ENCODE assay signal across 8 cellular contexts in the genomic region with DNA sequence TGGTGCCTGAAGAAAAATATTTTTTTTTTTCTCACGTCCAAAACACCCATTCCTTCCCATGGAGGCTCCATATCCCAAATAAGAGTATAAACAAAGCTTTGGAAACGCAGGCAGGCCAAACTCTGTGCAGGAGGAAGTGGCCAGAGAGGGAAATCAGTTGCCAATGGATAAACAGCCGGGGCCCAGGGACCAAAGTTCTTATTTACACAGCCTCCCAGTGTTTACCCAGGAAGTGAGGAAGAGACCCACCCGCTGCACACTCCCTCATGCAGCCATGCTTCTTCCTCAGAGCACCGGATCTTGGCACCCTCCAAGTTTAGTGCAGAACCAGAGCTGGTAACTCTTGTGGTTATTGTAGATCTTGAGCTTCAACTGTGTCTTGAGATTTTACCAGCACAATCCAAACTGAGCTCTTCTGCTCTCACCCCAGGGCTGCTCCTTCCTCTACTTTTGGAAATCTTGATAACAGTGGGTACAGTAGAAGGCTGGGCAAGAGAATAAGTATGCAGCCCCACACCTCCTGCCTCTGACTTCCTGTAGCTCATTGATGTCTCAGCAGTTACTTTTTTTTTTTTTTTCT. TPM values are rescaled to one million over a fixed set of nuclear protein-coding genes. Genes with fewer than 3 reads are reported as not detected.
DNase-seq lines count a peak whose midpoint lies in the region; ATAC-seq, FAIRE-seq and TF ChIP-seq lines count a peak whose summit lies in the region.
"Had no signal": no experiment of that assay in that cellular context is flagged by ENCODE, and none has a peak within 500 bp of the region (broad histone marks: within the 10 kb centered on the region; RNA-seq: fewer than 3 reads in every experiment).

No MANE protein-coding gene starts in this region.

- H3K4me1 ChIP-seq in PC-3 (ENCODE audit: insufficient read depth, low read length) (peaks cover 23% of the 10 kb centered on the region), GM12878 (ENCODE audit: control insufficient read depth, insufficient read depth, low read length) (peaks cover 54% of the 10 kb centered on the region)

- SMC1A ChIA-PET in GM12878 (lab: Charles Lee; ENCODE audit: uncharacterized antibody, unreplicated experiment) = interaction anchor here (0.6 to 9.7 kb wide), 12 partner anchors 11 to 105 kb away, joined by 3 to 124 read pairs (median 6); a partner anchor contains a TSS

- in situ Hi-C loops in GM12878 (cut with MboI) = no loop called here

- H3K9ac ChIP-seq in PC-3 (ENCODE audit: low read length) (peak overlapping the region; percentile 62), GM12878 (ENCODE audit: control insufficient read depth, insufficient read depth, low read length) (no peak overlapping the region; the same call in 1 of the 2 replicates)

- H3K27me3 ChIP-seq in PC-3 (ENCODE audit: low read length) (no peaks in the 10 kb centered on the region), GM12878 (replicated peaks in 1 of 2; ENCODE audit: control insufficient read depth in 2 of 2, insufficient read depth in 2 of 2, low read length in 1 of 2) (no peaks in the 10 kb centered on the region)

- no peaks in the 10 kb centered on the region for H3K27me3 Mint-ChIP-seq in osteocyte (ENCODE audit: unreplicated experiment)

- peak overlapping the region; percentile 36 for H3K4me3 ChIP-seq in PC-3 (ENCODE audit: low read length)
- H3K4me3 ChIP-seq in GM12878 = no peak overlapping the region

- WGBS in GM12878 (ENCODE audit: insufficient coverage, insufficient replicate concordance, low lambda C conversion rate, missing lambda C conversion rate) = 22% methylated on average over 5 of the region's 5 CpGs

- H2AFZ ChIP-seq in PC-3 (ENCODE audit: low read length) (peak overlapping the region; percentile 54), GM12878 (ENCODE audit: control insufficient read depth, low read depth, low read length) (peak overlapping the region; percentile 47; the same call in 1 of the 2 replicates)

- H3K27ac Mint-ChIP-seq in osteocyte (ENCODE audit: unreplicated experiment) = peak overlapping the region; percentile 58

- no peak for FAIRE-seq in GM12878 (lab: Jason Lieb, UNC)
- FAIRE-seq: kidney had no signal

- no peak overlapping the region for H3K4me3 Mint-ChIP-seq in osteocyte (ENCODE audit: unreplicated experiment)

- H3K9me2 ChIP-seq in PC-3 (replicated peaks; ENCODE audit: low read length) = no peaks in the 10 kb centered on the region

- BruUV-seq in PC-3 (replicated peaks; lab: Mats Ljungman, UMichigan) (no TSS peak), GM12878 (replicated peaks; lab: Mats Ljungman, UMichigan) (no TSS peak)

- DNase-seq in ELR (ENCODE audit: low read depth) (peak; percentile 33), PC-3 (peak; percentile 90), GM12878 (ENCODE audit: low read depth, low spot score) (no peak), osteocyte (ENCODE audit: extremely low spot score, unreplicated experiment) (no peak), NCI-H2171 treated with DMSO at 0.1 percent for 48 hours (lab: John Stamatoyannopoulos, UW) (no peak), DMS79 treated with DMSO at 0.1 percent for 48 hours (lab: John Stamatoyannopoulos, UW) (no peak)
- DNase-seq: kidney had no signal

- TF ChIP-seq RAD21 in GM12878 (IDR thresholded peaks at IDR 0.05; ENCODE audit: insufficient read depth, low read depth, low read length) = no peak

- H3F3A ChIP-seq in PC-3 (ENCODE audit: low read length, unreplicated experiment) = peaks cover 7% of the 10 kb centered on the region

- H3K36me3 Mint-ChIP-seq in osteocyte (ENCODE audit: unreplicated experiment) = peaks cover 6% of the 10 kb centered on the region

- H3K27ac ChIP-seq in PC-3 (ENCODE audit: low read length) (peak overlapping the region; percentile 91), GM12878 (ENCODE audit: control insufficient read depth, insufficient read depth) (peak overlapping the region; percentile 69)

- TF ChIP-seq POLR2A in GM12878 (IDR thresholded peaks at IDR 0.05; ENCODE audit: low read depth, low read length) = no peak

- no peaks in the 10 kb centered on the region for H3K9me3 ChIP-seq in PC-3 (ENCODE audit: low read length)
- H3K9me3 ChIP-seq in GM12878 (replicated peaks; ENCODE audit: control insufficient read depth, insufficient read depth, low read length) = no peaks in the 10 kb centered on the region

- TF ChIP-seq EP300 in GM12878 (IDR thresholded peaks at IDR 0.05; ENCODE audit: borderline replicate concordance in 1 of 2, control insufficient read depth in 1 of 2, low read depth in 2 of 2, low read length in 2 of 2) = no peak

- H3K36me3 ChIP-seq in PC-3 (ENCODE audit: low read depth, low read length) (peaks cover 29% of the 10 kb centered on the region), GM12878 (ENCODE audit: control insufficient read depth in 2 of 2, insufficient read depth in 2 of 2, low read length in 1 of 2) (peaks cover 14 to 51% of the 10 kb centered on the region in 2 experiments)

- H3K4me2 ChIP-seq in PC-3 (ENCODE audit: low read length) (peak overlapping the region; percentile 68), GM12878 (ENCODE audit: control insufficient read depth, insufficient read depth) (peak overlapping the region; percentile 28)

- intact Hi-C loops in PC-3 (cut with micrococcal nuclease) = loop anchor here (5.0 kb wide), 1 partner anchor 105 kb away; no protein-coding TSS in a partner anchor
- intact Hi-C loops in GM12878 (cut with micrococcal nuclease; ENCODE audit: unreplicated experiment) = no loop called here

- POLR2A ChIA-PET in PC-3 (lab: Charles Lee; ENCODE audit: unreplicated experiment) = interaction anchor here (0.5 to 1.1 kb wide), 7 partner anchors 14 to 505 kb away, joined by 3 to 12 read pairs (median 4); a partner anchor contains a TSS
- POLR2A ChIA-PET in GM12878 (lab: Charles Lee) = interaction anchor here (0.6 to 2.3 kb wide), 13 partner anchors 9 to 100 kb away, joined by 3 to 10 read pairs (median 4); a partner anchor contains a TSS

- CTCF ChIA-PET in PC-3 (lab: Charles Lee) = interaction anchor here (0.6 to 1.5 kb wide), 6 partner anchors 12 to 106 kb away, joined by 3 to 9 read pairs (median 7); a partner anchor contains a TSS
- CTCF ChIA-PET in GM12878 (lab: Yijun Ruan, JAX) = interaction anchor here (0.7 to 4.0 kb wide), 9 partner anchors 9 to 210 kb away, joined by 3 to 19 read pairs (median 6); a partner anchor contains a TSS

- RAD21 ChIA-PET in GM12878 (lab: Charles Lee; ENCODE audit: unreplicated experiment) = interaction anchor here (1.0 to 2.5 kb wide), 8 partner anchors 12 to 106 kb away, joined by 3 to 15 read pairs (median 6); a partner anchor contains a TSS

- ATAC-seq in PC-3 (peak; percentile 95), GM12878 (peak; percentile 9; the same call in 1 of the 3 replicates), GM19351 (IDR thresholded peaks at IDR 0.05; ENCODE audit: unreplicated experiment) (no peak)

- H4K20me1 ChIP-seq in PC-3 (ENCODE audit: low read length) (no peaks in the 10 kb centered on the region), GM12878 (ENCODE audit: control insufficient read depth, insufficient read depth) (no peaks in the 10 kb centered on the region)

- no peaks in the 10 kb centered on the region for H3K9me3 Mint-ChIP-seq in osteocyte (ENCODE audit: unreplicated experiment)

- peaks cover 17% of the 10 kb centered on the region; the same call in 1 of the 2 replicates for H3K79me2 ChIP-seq in PC-3 (ENCODE audit: low read length)
- peaks cover 24% of the 10 kb centered on the region for H3K79me2 ChIP-seq in GM12878 (ENCODE audit: control insufficient read depth, insufficient read depth, low read length)

- peaks cover 13% of the 10 kb centered on the region for H3K4me1 Mint-ChIP-seq in osteocyte (ENCODE audit: unreplicated experiment)

- TF ChIP-seq CTCF in PC-3 (conservative IDR thresholded peaks at IDR 0.05; ENCODE audit: low read depth, low read length) = no peak
- TF ChIP-seq CTCF in GM12878 (IDR thresholded peaks at IDR 0.05 in 2 of 3, conservative IDR thresholded peaks at IDR 0.05 in 1 of 3; ENCODE audit: control insufficient read depth in 2 of 3, extremely low read depth in 1 of 3, insufficient read depth in 1 of 3, low read depth in 3 of 3, low read length in 3 of 3) = no peak
- no peak for TF ChIP-seq CTCF in osteocyte (IDR thresholded peaks at IDR 0.05)

RNA-seq across cellular contexts. Expression of a gene that starts 14.2 kb away (rescaled TPM):
- total RNA-seq in PC-3 (2014; rRNA removed) (159 and 176 TPM in 2 replicates), GM12878 (2014; rRNA removed) (106 TPM in 2 replicates), GM12878 (2014; rRNA removed; fragmentation: Illumina TruSeq; extraction: Trizol) (71.4 and 80.8 TPM in 2 replicates), GM12878 (2021) (180 and 191 TPM in 2 replicates), osteocyte (169 TPM in 2 replicates)
- 37.8 and 40.5 TPM in 2 replicates for total RNA-seq in GM12878 (2013; cell fraction: nucleolus; rRNA removed)
- polyA plus RNA-seq in GM12878 (2011; ENCODE audit: low read depth) = 85.9 TPM
- polyA plus RNA-seq in GM12878 (2011; rRNA removed) (106 and 147 TPM in 2 replicates), GM12878 (2014; fragmentation: Illumina TruSeq; extraction: Trizol) (189 and 225 TPM in 2 replicates), GM12878 (2014; fragmentation: Nextera tagmentation; extraction: Ambion mirVana) (10 to 100 TPM; 14.5 to 32.6 TPM), GM12878 (2014; rRNA removed) (200 and 211 TPM in 2 replicates), GM12878 (2016; fragmentation: Nextera tagmentation; extraction: Ambion mirVana) (100 to 1,000 TPM; 169 to 194 TPM)
- 195 and 246 TPM in 2 replicates for polyA plus RNA-seq in GM12878 (2011; cell fraction: cytosol; rRNA removed)
- polyA plus RNA-seq in GM12878 (2011; cell fraction: nucleus; rRNA removed) = 53.2 and 58.0 TPM in 2 replicates
- 125 and 138 TPM in 2 replicates for polyA plus RNA-seq in GM12878 (2012)
- 88.5 and 105 TPM in 2 replicates for polyA minus RNA-seq in GM12878 (2011; rRNA and poly(A)+ RNA removed)
- polyA minus RNA-seq in GM12878 (2011; cell fraction: cytosol; rRNA and poly(A)+ RNA removed) = 30.7 and 31.0 TPM in 2 replicates
- polyA minus RNA-seq in GM12878 (2011; cell fraction: nucleus; rRNA and poly(A)+ RNA removed) = 29.0 and 35.5 TPM in 2 replicates

RNA-seq across cellular contexts. Expression of a gene that starts 29.9 kb away (rescaled TPM):
- 182 and 184 TPM in 2 replicates for total RNA-seq in PC-3 (2014; rRNA removed)
- 223 and 249 TPM in 2 replicates for total RNA-seq in GM12878 (2013; cell fraction: nucleolus; rRNA removed)
- total RNA-seq in GM12878 (2014; rRNA removed) = 154 and 164 TPM in 2 replicates
- 145 and 147 TPM in 2 replicates for total RNA-seq in GM12878 (2014; rRNA removed; fragmentation: Illumina TruSeq; extraction: Trizol)
- total RNA-seq in GM12878 (2021) = 153 and 154 TPM in 2 replicates
- 251 TPM for polyA plus RNA-seq in GM12878 (2011; ENCODE audit: low read depth)
- 285 and 331 TPM in 2 replicates for polyA plus RNA-seq in GM12878 (2011; rRNA removed)
- polyA plus RNA-seq in GM12878 (2011; cell fraction: cytosol; rRNA removed) = 262 and 280 TPM in 2 replicates
- polyA plus RNA-seq in GM12878 (2011; cell fraction: nucleus; rRNA removed) = 560 and 603 TPM in 2 replicates
- 155 and 221 TPM in 2 replicates for polyA plus RNA-seq in GM12878 (2012)
- polyA plus RNA-seq in GM12878 (2014; fragmentation: Illumina TruSeq; extraction: Trizol) = 189 and 199 TPM in 2 replicates
- 100 to 1,000 TPM; 150 to 151 TPM for polyA plus RNA-seq in GM12878 (2014; fragmentation: Nextera tagmentation; extraction: Ambion mirVana)
- polyA plus RNA-seq in GM12878 (2014; rRNA removed) = 170 and 182 TPM in 2 replicates
- polyA plus RNA-seq in GM12878 (2016; fragmentation: Nextera tagmentation; extraction: Ambion mirVana) = 100 to 1,000 TPM; 196 to 206 TPM
- 318 and 386 TPM in 2 replicates for polyA minus RNA-seq in GM12878 (2011; rRNA and poly(A)+ RNA removed)
- polyA minus RNA-seq in GM12878 (2011; cell fraction: cytosol; rRNA and poly(A)+ RNA removed) = 63.9 and 75.7 TPM in 2 replicates
- 138 and 194 TPM in 2 replicates for polyA minus RNA-seq in GM12878 (2011; cell fraction: nucleus; rRNA and poly(A)+ RNA removed)
- total RNA-seq in osteocyte = 77.5 and 79.2 TPM in 2 replicates

RNA-seq across cellular contexts. Expression of a gene that starts 40.5 kb away (rescaled TPM):
- total RNA-seq in PC-3 (2014; rRNA removed) (3.0 and 3.7 TPM in 2 replicates), GM12878 (2014; rRNA removed) (1.4 and 2.1 TPM in 2 replicates), GM12878 (2014; rRNA removed; fragmentation: Illumina TruSeq; extraction: Trizol) (1.2 and 1.3 TPM in 2 replicates), GM12878 (2021) (3.1 and 5.1 TPM in 2 replicates), osteocyte (8.5 and 8.8 TPM in 2 replicates)
- total RNA-seq in GM12878 (2013; cell fraction: nucleolus; rRNA removed) = 18.1 and 20.0 TPM in 2 replicates
- 2.6 TPM for polyA plus RNA-seq in GM12878 (2011; ENCODE audit: low read depth)
- polyA plus RNA-seq in GM12878 (2011; rRNA removed) (4.0 and 5.3 TPM in 2 replicates), GM12878 (2014; fragmentation: Illumina TruSeq; extraction: Trizol) (2.6 and 2.9 TPM in 2 replicates), GM12878 (2014; fragmentation: Nextera tagmentation; extraction: Ambion mirVana) (under 1 TPM in 1 of 2 experiments, not detected in 1; 0.02 TPM), GM12878 (2014; rRNA removed) (4.5 and 5.3 TPM in 2 replicates), GM12878 (2016; fragmentation: Nextera tagmentation; extraction: Ambion mirVana) (1 to 10 TPM in 1 of 2 experiments, under 1 TPM in 1; 0.25 to 1.2 TPM)
- 3.2 and 4.8 TPM in 2 replicates for polyA plus RNA-seq in GM12878 (2011; cell fraction: cytosol; rRNA removed)
- polyA plus RNA-seq in GM12878 (2011; cell fraction: nucleus; rRNA removed) = 34.5 and 36.3 TPM in 2 replicates
- polyA plus RNA-seq in GM12878 (2012) = 5.5 and 10.1 TPM in 2 replicates
- 2.3 and 3.1 TPM in 2 replicates for polyA minus RNA-seq in GM12878 (2011; rRNA and poly(A)+ RNA removed)
- 0.67 and 1.7 TPM in 2 replicates for polyA minus RNA-seq in GM12878 (2011; cell fraction: cytosol; rRNA and poly(A)+ RNA removed)
- 3.0 and 8.3 TPM in 2 replicates for polyA minus RNA-seq in GM12878 (2011; cell fraction: nucleus; rRNA and poly(A)+ RNA removed)

RNA-seq across cellular contexts. Expression of a gene that starts 40.5 kb away (rescaled TPM):
- total RNA-seq in PC-3 (2014; rRNA removed) = not detected in 2 replicates
- 9.4 and 11.8 TPM in 2 replicates for total RNA-seq in GM12878 (2013; cell fraction: nucleolus; rRNA removed)
- total RNA-seq in GM12878 (2014; rRNA removed) = 0.56 and 0.98 TPM in 2 replicates
- 0.63 and 1.6 TPM in 2 replicates for total RNA-seq in GM12878 (2014; rRNA removed; fragmentation: Illumina TruSeq; extraction: Trizol)
- 0.82 and 1.2 TPM in 2 replicates for total RNA-seq in GM12878 (2021)
- polyA plus RNA-seq in GM12878 (2011; ENCODE audit: low read depth) = 1.00 TPM
- 0.67 and 1.2 TPM in 2 replicates for polyA plus RNA-seq in GM12878 (2011; rRNA removed)
- polyA plus RNA-seq in GM12878 (2011; cell fraction: cytosol; rRNA removed) = 0.62 and 0.78 TPM in 2 replicates
- 1.2 and 2.2 TPM in 2 replicates for polyA plus RNA-seq in GM12878 (2011; cell fraction: nucleus; rRNA removed)
- polyA plus RNA-seq in GM12878 (2012) = 1.3 and 3.3 TPM in 2 replicates
- polyA plus RNA-seq in GM12878 (2014; fragmentation: Illumina TruSeq; extraction: Trizol) = 0.48 and 0.92 TPM in 2 replicates
- under 1 TPM; 0.42 to 0.77 TPM for polyA plus RNA-seq in GM12878 (2014; fragmentation: Nextera tagmentation; extraction: Ambion mirVana)
- 0.51 and 1.2 TPM in 2 replicates for polyA plus RNA-seq in GM12878 (2014; rRNA removed)
- polyA plus RNA-seq in GM12878 (2016; fragmentation: Nextera tagmentation; extraction: Ambion mirVana) = under 1 TPM; 0.58 to 0.82 TPM
- 0.46 and 0.51 TPM in 2 replicates for polyA minus RNA-seq in GM12878 (2011; rRNA and poly(A)+ RNA removed)
- not detected in 2 replicates for polyA minus RNA-seq in GM12878 (2011; cell fraction: cytosol; rRNA and poly(A)+ RNA removed)
- 0.73 and 1.2 TPM in 2 replicates for polyA minus RNA-seq in GM12878 (2011; cell fraction: nucleus; rRNA and poly(A)+ RNA removed)
- 3.5 and 4.4 TPM in 2 replicates for total RNA-seq in osteocyte

Comparison
In these comparisons a context has a peak if more than half of its experiments do, and no peak if none do; other contexts are left out.
1. DNase-seq: peak in ELR (single experiment) and PC-3 (single experiment); none in GM12878 (single experiment), osteocyte (single experiment), NCI-H2171 treated with DMSO at 0.1 percent for 48 hours (single experiment) and DMS79 treated with DMSO at 0.1 percent for 48 hours (single experiment).